In the genomic region with DNA sequence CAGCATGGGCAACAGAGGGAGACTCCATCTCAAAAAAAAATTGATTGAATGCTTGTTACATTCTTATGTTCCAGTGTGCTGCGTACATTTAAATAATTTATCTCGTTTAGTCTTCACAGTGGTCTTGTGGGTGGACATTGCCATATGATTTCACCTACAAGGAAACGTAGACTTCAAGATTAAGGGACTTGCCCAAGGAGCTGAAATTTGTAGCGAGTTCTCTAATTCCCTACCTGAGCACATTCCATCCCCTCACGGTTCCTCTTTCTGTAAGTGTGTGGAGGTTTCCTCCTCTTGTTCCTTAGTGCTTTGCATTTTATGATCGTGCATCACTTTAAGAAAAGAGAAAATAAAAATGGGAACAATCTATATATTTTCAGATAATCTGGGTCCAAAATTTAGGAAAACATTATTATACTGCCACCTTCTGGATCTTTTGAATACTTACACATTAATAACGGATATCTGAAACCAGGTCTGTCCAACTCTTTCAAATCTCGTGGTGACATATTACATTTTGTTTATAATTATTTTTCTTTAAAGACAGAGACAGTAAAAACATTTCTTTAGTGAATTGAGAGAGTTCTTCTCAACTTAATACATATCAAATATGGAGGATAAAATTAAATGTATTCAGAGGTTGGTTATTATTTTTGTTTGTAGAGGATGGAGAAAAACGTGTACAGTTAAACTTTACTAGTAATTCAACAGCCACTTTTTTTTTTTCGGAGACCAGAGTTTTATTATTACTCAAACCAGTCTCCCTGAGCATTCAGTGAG, we compare ENCODE assay signal across 8 cellular contexts. TPM values are rescaled to one million over a fixed set of nuclear protein-coding genes. Genes with fewer than 3 reads are reported as not detected.
DNase-seq lines count a peak whose midpoint lies in the region; ATAC-seq, FAIRE-seq and TF ChIP-seq lines count a peak whose summit lies in the region.

No MANE protein-coding gene starts in this region.

- no peak overlapping the region for H3K14ac ChIP-seq in neuronal stem cell (ENCODE audit: low read length)

- H2AFZ ChIP-seq in neuronal stem cell (ENCODE audit: low read length): no peak overlapping the region

- H3K9ac ChIP-seq in neuronal stem cell (ENCODE audit: low read depth, low read length, poor library complexity): no peak overlapping the region

- H3K36me3 Mint-ChIP-seq in mesothelial cell of epicardium: no peaks in the 10 kb centered on the region

- no peak for FAIRE-seq in D721Med (lab: Jason Lieb, UNC)

- H2BK5ac ChIP-seq in neuronal stem cell (ENCODE audit: low read length): no peak overlapping the region

- peaks cover 17% of the 10 kb centered on the region for H3K9me3 Mint-ChIP-seq in mesothelial cell of epicardium

- H2AK5ac ChIP-seq in neuronal stem cell (ENCODE audit: low read depth, low read length): no peak overlapping the region

- no peak overlapping the region for H2BK15ac ChIP-seq in neuronal stem cell (ENCODE audit: low read length)

- H3K4ac ChIP-seq in neuronal stem cell (ENCODE audit: low read length): no peak overlapping the region

- no peak overlapping the region for H4K91ac ChIP-seq in neuronal stem cell (ENCODE audit: low read depth, low read length, poor library complexity)

- no peak overlapping the region for H3K27ac Mint-ChIP-seq in mesothelial cell of epicardium

- H3K36me3 ChIP-seq in neuronal stem cell (replicated peaks in 1 of 2; ENCODE audit: control insufficient read depth in 2 of 2, insufficient read depth in 2 of 2, low read length in 2 of 2): no peaks in the 10 kb centered on the region

- no peak overlapping the region for H4K8ac ChIP-seq in neuronal stem cell (ENCODE audit: low read depth, low read length)

- H3K27ac ChIP-seq in neuronal stem cell (replicated peaks; ENCODE audit: low read length): no peak overlapping the region

- H3K4me3 ChIP-seq in neuronal stem cell (ENCODE audit: low read length in 2 of 2): no peak overlapping the region

- no peaks in the 10 kb centered on the region for H3K9me3 ChIP-seq in neuronal stem cell (replicated peaks in 1 of 2; ENCODE audit: control insufficient read depth in 2 of 2, insufficient read depth in 1 of 2, low read depth in 1 of 2, low read length in 2 of 2)

- H3K23ac ChIP-seq in neuronal stem cell (ENCODE audit: low read depth, low read length, poor library complexity): no peak overlapping the region

- H3K4me3 Mint-ChIP-seq in mesothelial cell of epicardium: no peak overlapping the region

- no peak overlapping the region for H3K4me2 ChIP-seq in neuronal stem cell (ENCODE audit: insufficient read depth, low read length, poor library complexity, severe bottlenecking)

- no peak overlapping the region for H2BK12ac ChIP-seq in neuronal stem cell (ENCODE audit: low read length)

- TF ChIP-seq CTCF in D721Med (IDR thresholded peaks at IDR 0.05; ENCODE audit: insufficient read depth, missing control alignments): peak; percentile 53
- peak; percentile 88 for TF ChIP-seq CTCF in mesothelial cell of epicardium (IDR thresholded peaks at IDR 0.05; ENCODE audit: unreplicated experiment)

- DNase-seq in D721Med (ENCODE audit: insufficient read length, low spot score) (no peak), NOMO-1 (lab: John Stamatoyannopoulos, UW; ENCODE audit: unreplicated experiment in 2 of 2) (peak; percentile 64 to 80), cerebellum (ENCODE audit: low spot score) (peak; percentile 23), mesothelial cell of epicardium (ENCODE audit: low spot score in 2 of 2, unreplicated experiment in 2 of 2) (no peak), neuronal stem cell (ENCODE audit: low spot score) (no peak)
- no peak for DNase-seq in activated effector memory CD4-positive, alpha-beta T cell treated with anti-CD3 and anti-CD28 coated beads, Interleukin-2, amount 50 U/mL, for 16 hours

- 100% methylated on average over 1 of the region's 10 CpGs; no CpG with 5 or more reads in 1 of the 2 donors for WGBS in neuronal stem cell (ENCODE audit: extremely low coverage in 2 of 2, insufficient read length in 2 of 2, insufficient replicate concordance in 1 of 2), 2 donors

- peak; percentile 68 for ATAC-seq in HG03066 (IDR thresholded peaks at IDR 0.05; ENCODE audit: low read depth, unreplicated experiment)
- no peak for ATAC-seq in HG03139 (IDR thresholded peaks at IDR 0.05; ENCODE audit: unreplicated experiment)

- H3K27me3 Mint-ChIP-seq in mesothelial cell of epicardium (ENCODE audit: low read depth): no peaks in the 10 kb centered on the region

- H3K79me1 ChIP-seq in neuronal stem cell (ENCODE audit: low read depth, low read length): no peaks in the 10 kb centered on the region

- H2BK120ac ChIP-seq in neuronal stem cell (ENCODE audit: low read depth, low read length): no peak overlapping the region

- no peaks in the 10 kb centered on the region for H3K4me1 ChIP-seq in neuronal stem cell (ENCODE audit: control insufficient read depth in 2 of 2, insufficient read depth in 1 of 2, low read depth in 1 of 2, low read length in 2 of 2)

- no peaks in the 10 kb centered on the region for H3K4me1 Mint-ChIP-seq in mesothelial cell of epicardium

- no peak overlapping the region for H3K18ac ChIP-seq in neuronal stem cell (ENCODE audit: low read length)

- no peaks in the 10 kb centered on the region for H3K27me3 ChIP-seq in neuronal stem cell (ENCODE audit: control insufficient read depth in 3 of 3, insufficient read depth in 3 of 3, low read depth in 1 of 3, low read length in 3 of 3)

RNA-seq across cellular contexts. Expression of a gene that starts 29.9 kb away (rescaled TPM):
- total RNA-seq in cerebellum (25.1 TPM), mesothelial cell of epicardium (18.2 to 22.6 TPM (median 20.7 TPM) in 3 replicates)
- not detected for polyA plus RNA-seq in neuronal stem cell (2013, experiment 1 of 2)
- not detected for polyA plus RNA-seq in neuronal stem cell (2013, experiment 2 of 2)

RNA-seq across cellular contexts. Expression of a gene that starts 38.2 kb away (rescaled TPM):
- 0.82 TPM for total RNA-seq in cerebellum
- 1.3 to 1.5 TPM (median 1.4 TPM) in 3 replicates for total RNA-seq in mesothelial cell of epicardium
- 0.01 TPM for polyA plus RNA-seq in neuronal stem cell (2013, experiment 1 of 2)
- polyA plus RNA-seq in neuronal stem cell (2013, experiment 2 of 2): not detected

RNA-seq across cellular contexts. Expression of a gene that starts 44.3 kb away (rescaled TPM):
- total RNA-seq in cerebellum: 1,050 TPM
- 1,420 to 1,502 TPM (median 1,461 TPM) in 3 replicates for total RNA-seq in mesothelial cell of epicardium
- 6,697 TPM for polyA plus RNA-seq in neuronal stem cell (2013, experiment 1 of 2)
- 6,922 TPM for polyA plus RNA-seq in neuronal stem cell (2013, experiment 2 of 2)

Comparison
In these comparisons a context has a peak if more than half of its experiments do, and no peak if none do; other contexts are left out.
1. DNase-seq: peak in NOMO-1 (2 of 2) and cerebellum (single experiment); none in D721Med (single experiment), mesothelial cell of epicardium (0 of 2), neuronal stem cell (single experiment) and activated effector memory CD4-positive, alpha-beta T cell treated with anti-CD3 and anti-CD28 coated beads, Interleukin-2, amount 50 U/mL, for 16 hours (single experiment).